In genomic region chr17:36544049-36544319, GRCh38 we compare ENCODE assay signal across 8 cellular contexts. TPM values are rescaled to one million over a fixed set of nuclear protein-coding genes. Genes with fewer than 3 reads are reported as not detected.
DNase-seq lines count a peak whose midpoint lies in the region; ATAC-seq and TF ChIP-seq lines count a peak whose summit lies in the region.

No MANE protein-coding gene starts in this region.

- peaks cover 38% of the 10 kb centered on the region for H3K4me1 ChIP-seq in psoas muscle

- peaks cover 2 to 24% of the 10 kb centered on the region in 2 donors for H3K36me3 ChIP-seq in psoas muscle (ENCODE audit: insufficient read depth in 1 of 2, low read depth in 1 of 2)

- CTCF ChIA-PET in Calu3 (lab: Charles Lee) = interaction anchor here (0.5 to 4.3 kb wide), 4 partner anchors 9 to 545 kb away, joined by 3 to 58 read pairs (median 28); partner anchors contain the start of genes MRM1, MYO19 and PIGW

- 0 to 1% (median 0%) methylated on average over 11 of the region's 11 CpGs for WGBS in psoas muscle, 3 donors

- intact Hi-C loops in Calu3 (cut with micrococcal nuclease; ENCODE audit: unreplicated experiment) (loop anchor here (1.0 kb wide), 1 partner anchor 8 kb away; no protein-coding TSS in a partner anchor), left ventricle myocardium superior (cut with micrococcal nuclease) (no loop called here), psoas muscle (cut with DNase I) (no loop called here)

- peak; percentile 18 for ATAC-seq in GM21529 (IDR thresholded peaks at IDR 0.05; ENCODE audit: unreplicated experiment)
- ATAC-seq in activated naive CD8-positive, alpha-beta T cell treated with anti-CD3 and anti-CD28 coated beads, Interleukin-2, amount 50 U/mL, for 24 hours = no peak
- peak; percentile 1 for ATAC-seq in left ventricle myocardium superior
- ATAC-seq in psoas muscle = peak; percentile 6 to 35 (median 24)

- H3K27ac ChIP-seq in psoas muscle = peak overlapping the region; percentile 100

- H3K4me3 Mint-ChIP-seq in Calu3 (ENCODE audit: low read depth, unreplicated experiment) = peak overlapping the region; percentile 97
- H3K4me3 Mint-ChIP-seq in activated naive CD8-positive, alpha-beta T cell treated with anti-CD3 and anti-CD28 coated beads, Interleukin-2, amount 50 U/mL, for 24 hours = peak overlapping the region; percentile 97

- peaks cover 20% of the 10 kb centered on the region for H3K4me1 Mint-ChIP-seq in Calu3 (ENCODE audit: low read depth, unreplicated experiment)
- H3K4me1 Mint-ChIP-seq in activated naive CD8-positive, alpha-beta T cell treated with anti-CD3 and anti-CD28 coated beads, Interleukin-2, amount 50 U/mL, for 24 hours = peaks cover 42% of the 10 kb centered on the region

- no TSS peak for BruUV-seq in Calu3 (replicated peaks; lab: Mats Ljungman, UMichigan)

- peak overlapping the region; percentile 95 for H3K27ac Mint-ChIP-seq in Calu3 (ENCODE audit: unreplicated experiment)
- H3K27ac Mint-ChIP-seq in activated naive CD8-positive, alpha-beta T cell treated with anti-CD3 and anti-CD28 coated beads, Interleukin-2, amount 50 U/mL, for 24 hours = peak overlapping the region; percentile 98

- DNase-seq in Calu3 (no peak), NCI-H1930 (lab: John Stamatoyannopoulos, UW) (peak; percentile 16 to 41), left ventricle myocardium superior (peak; percentile 47), psoas muscle (peak in 1 of 2 donors; percentile 73), 8988T (no peak), DMS153 (lab: John Stamatoyannopoulos, UW) (no peak)
- DNase-seq in activated naive CD8-positive, alpha-beta T cell treated with anti-CD3 and anti-CD28 coated beads, Interleukin-2, amount 50 U/mL, for 24 hours = no peak

- peaks cover 81% of the 10 kb centered on the region for H3K36me3 Mint-ChIP-seq in Calu3 (ENCODE audit: insufficient read depth, unreplicated experiment)
- H3K36me3 Mint-ChIP-seq in activated naive CD8-positive, alpha-beta T cell treated with anti-CD3 and anti-CD28 coated beads, Interleukin-2, amount 50 U/mL, for 24 hours (ENCODE audit: low read depth) = peaks cover 31% of the 10 kb centered on the region

- H3K9me3 ChIP-seq in psoas muscle = no peaks in the 10 kb centered on the region

- H3K4me3 ChIP-seq in psoas muscle = peak overlapping the region; percentile 88

- H3K9me3 Mint-ChIP-seq in Calu3 (ENCODE audit: low read depth, unreplicated experiment) = no peaks in the 10 kb centered on the region
- no peaks in the 10 kb centered on the region for H3K9me3 Mint-ChIP-seq in activated naive CD8-positive, alpha-beta T cell treated with anti-CD3 and anti-CD28 coated beads, Interleukin-2, amount 50 U/mL, for 24 hours

- H3K27me3 Mint-ChIP-seq in Calu3 (ENCODE audit: unreplicated experiment) = no peaks in the 10 kb centered on the region
- no peaks in the 10 kb centered on the region for H3K27me3 Mint-ChIP-seq in activated naive CD8-positive, alpha-beta T cell treated with anti-CD3 and anti-CD28 coated beads, Interleukin-2, amount 50 U/mL, for 24 hours

- TF ChIP-seq CTCF in Calu3 (IDR thresholded peaks at IDR 0.05; ENCODE audit: unreplicated experiment) (no peak), psoas muscle (IDR thresholded peaks at IDR 0.05) (no peak)

- H3K27me3 ChIP-seq in psoas muscle (ENCODE audit: insufficient read depth in 3 of 3, low read length in 2 of 3) = no peaks in the 10 kb centered on the region

RNA-seq across cellular contexts. Expression of gene GGNBP2, which starts 0.7 kb away (rescaled TPM):
- 266 and 274 TPM in 2 replicates for total RNA-seq in Calu3 (2022)
- 41.8 TPM for total RNA-seq in left ventricle myocardium superior
- total RNA-seq in psoas muscle = 10 to 100 TPM; 35.6 to 54.4 (median 39.7) TPM
- polyA plus RNA-seq in psoas muscle = 10 to 100 TPM; 29.2 to 44.6 (median 40.0) TPM

RNA-seq across cellular contexts. Expression of gene PIGW, which starts 9.2 kb away (rescaled TPM):
- total RNA-seq in Calu3 (2022) (71.1 and 78.9 TPM in 2 replicates), left ventricle myocardium superior (3.5 TPM), psoas muscle (10 to 100 TPM in 3 of 4 donors, 1 to 10 TPM in 1; 6.2 to 14.9 (median 10.6) TPM)
- 10 to 100 TPM in 2 of 3 donors, 1 to 10 TPM in 1; 5.5 to 18.0 (median 16.8) TPM for polyA plus RNA-seq in psoas muscle

RNA-seq across cellular contexts. Expression of gene MYO19, which starts 9.3 kb away (rescaled TPM):
- total RNA-seq in Calu3 (2022) = 155 and 156 TPM in 2 replicates
- total RNA-seq in left ventricle myocardium superior = 20.0 TPM
- 10 to 100 TPM; 10.1 to 19.2 (median 13.7) TPM for total RNA-seq in psoas muscle
- 10 to 100 TPM; 13.9 to 28.7 (median 15.2) TPM for polyA plus RNA-seq in psoas muscle

RNA-seq across cellular contexts. Expression of gene DHRS11, which starts 47.7 kb away (rescaled TPM):
- total RNA-seq in Calu3 (2022) = 53.3 and 63.3 TPM in 2 replicates
- 13.5 TPM for total RNA-seq in left ventricle myocardium superior
- total RNA-seq in psoas muscle = 10 to 100 TPM in 3 of 4 donors, 1 to 10 TPM in 1; 9.4 to 16.0 (median 13.4) TPM
- 10 to 100 TPM; 12.0 to 20.5 (median 14.5) TPM for polyA plus RNA-seq in psoas muscle

RNA-seq across cellular contexts. Expression of gene MRM1, which starts 57.4 kb away (rescaled TPM):
- 42.4 and 43.5 TPM in 2 replicates for total RNA-seq in Calu3 (2022)
- 9.2 TPM for total RNA-seq in left ventricle myocardium superior
- 10 to 100 TPM in 1 of 4 donors, 1 to 10 TPM in 3; 8.7 to 12.1 (median 8.9) TPM for total RNA-seq in psoas muscle
- 10 to 100 TPM; 11.1 to 30.6 (median 18.3) TPM for polyA plus RNA-seq in psoas muscle

Comparison
In these comparisons a context has a peak if more than half of its experiments do, and no peak if none do; other contexts are left out.
1. DNase-seq: peak in NCI-H1930 (2 of 2) and left ventricle myocardium superior (single experiment); none in Calu3 (single experiment), activated naive CD8-positive, alpha-beta T cell treated with anti-CD3 and anti-CD28 coated beads, Interleukin-2, amount 50 U/mL, for 24 hours (single experiment), 8988T (single experiment) and DMS153 (single experiment).